ENCODE assay signal across 8 cellular contexts in the genomic region with DNA sequence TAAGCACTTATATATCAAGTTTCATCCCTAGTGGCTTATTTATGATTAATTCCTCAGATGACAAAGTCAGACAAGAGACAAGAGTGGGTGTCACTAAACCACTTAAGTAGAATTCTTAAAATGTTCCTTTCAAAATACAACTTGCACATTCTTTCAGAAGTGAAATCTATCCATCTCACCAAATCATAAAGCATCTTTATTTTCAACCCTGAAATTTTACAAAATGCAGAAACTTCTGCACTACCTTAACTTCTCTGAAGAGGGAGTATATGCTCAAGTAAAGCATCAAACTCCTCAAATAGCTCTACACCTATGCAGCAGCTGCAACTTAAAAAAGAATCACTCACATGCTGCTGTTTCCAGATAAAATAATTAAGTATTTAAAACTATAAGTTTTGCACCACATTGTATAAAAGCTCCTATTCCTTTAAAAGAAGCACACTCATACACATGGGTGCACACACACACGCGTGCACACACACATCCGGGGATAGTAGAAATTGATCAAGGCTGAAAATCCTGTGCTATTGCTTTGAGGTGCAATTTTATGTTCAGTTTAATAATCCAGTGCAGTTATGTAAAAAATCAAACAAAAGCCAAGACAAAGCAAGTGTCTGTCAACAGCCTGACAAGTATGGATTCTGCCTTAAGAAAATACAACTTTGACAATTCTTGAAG.
DNase-seq lines count a peak whose midpoint lies in the region; ATAC-seq, FAIRE-seq and TF ChIP-seq lines count a peak whose summit lies in the region.

No MANE protein-coding gene starts in this region.

- FAIRE-seq in frontal cortex (lab: Jason Lieb, UNC): peak; percentile 81

- DNase-seq in DMS 273 (lab: John Stamatoyannopoulos, UW; ENCODE audit: unreplicated experiment) (peak; percentile 45), DMS 273 treated with DMSO at 0.1 percent for 48 hours (lab: John Stamatoyannopoulos, UW) (no peak), PC-9 (no peak), frontal cortex (ENCODE audit: low spot score in 2 of 2) (no peak), testis (no peak)
- DNase-seq in stimulated activated CD4-positive, alpha-beta T cell treated with anti-CD3 and anti-CD28 coated beads, Interleukin-2, amount 100 ng/mL, for 48 hours: no peak
- DNase-seq in activated T-helper 2 cell treated with anti-CD3 and anti-CD28 coated beads, Interferon-gamma antibody, Interleukin-2, Interleukin-4, amounts not matched to agents 10 μg/mL and 5 μg/mL and 100 μg/mL, durations not matched to agents 14 hours and 24 hours and 36 hours (ENCODE audit: low spot score): no peak

- H3K4me1 ChIP-seq in PC-9 (replicated peaks; ENCODE audit: insufficient read depth) (no peaks in the 10 kb centered on the region), testis (no peaks in the 10 kb centered on the region)

- POLR2A ChIA-PET in PC-9 (lab: Charles Lee; ENCODE audit: unreplicated experiment): no interaction called here

- H3K27ac Mint-ChIP-seq in activated T-helper 2 cell treated with anti-CD3 and anti-CD28 coated beads, Interferon-gamma antibody, Interleukin-2, Interleukin-4, amounts not matched to agents 10 μg/mL and 5 μg/mL and 100 μg/mL, durations not matched to agents 14 hours and 24 hours and 36 hours: no peak overlapping the region

- no TSS peak for BruUV-seq in PC-9 (replicated peaks; lab: Mats Ljungman, UMichigan)

- H3K4me3 ChIP-seq in PC-9: no peak overlapping the region
- H3K4me3 ChIP-seq in testis: no peak overlapping the region

- peak; percentile 66 for TF ChIP-seq CTCF in PC-9 (conservative IDR thresholded peaks at IDR 0.05)
- peak in 2 of 3 experiments; percentile 56 to 58 for TF ChIP-seq CTCF in testis (IDR thresholded peaks at IDR 0.05)

- H2AFZ ChIP-seq in PC-9: no peak overlapping the region

- H4K20me1 ChIP-seq in PC-9 (ENCODE audit: insufficient read depth): no peaks in the 10 kb centered on the region

- intact Hi-C loops in PC-9 (cut with micrococcal nuclease; ENCODE audit: unreplicated experiment) (loop anchor here (5.0 kb wide), 1 partner anchor 524 kb away; no protein-coding TSS in a partner anchor), testis (cut with DNase I; ENCODE audit: low total_unique reads) (no loop called here)
- intact Hi-C loops in activated T-helper 2 cell treated with anti-CD3 and anti-CD28 coated beads, Interferon-gamma antibody, Interleukin-2, Interleukin-4, amounts not matched to agents 10 μg/mL and 5 μg/mL and 100 μg/mL, durations not matched to agents 14 hours and 24 hours and 36 hours (cut with micrococcal nuclease): loop anchor here (2.0 to 10.0 kb wide), 3 partner anchors 71 to 241 kb away; partner anchors contain the start of gene TCF4

- H3K9me3 ChIP-seq in PC-9 (ENCODE audit: insufficient read depth, low read depth) (no peaks in the 10 kb centered on the region), testis (no peaks in the 10 kb centered on the region)

- WGBS in testis, 2 donors: 87 to 92% methylated on average over 3 of the region's 3 CpGs

- H3K36me3 ChIP-seq in PC-9 (ENCODE audit: low read depth): no peaks in the 10 kb centered on the region
- no peaks in the 10 kb centered on the region for H3K36me3 ChIP-seq in testis (ENCODE audit: low read depth, missing control alignments)

- H3K27me3 Mint-ChIP-seq in activated T-helper 2 cell treated with anti-CD3 and anti-CD28 coated beads, Interferon-gamma antibody, Interleukin-2, Interleukin-4, amounts not matched to agents 10 μg/mL and 5 μg/mL and 100 μg/mL, durations not matched to agents 14 hours and 24 hours and 36 hours (ENCODE audit: low read depth): peaks cover 7% of the 10 kb centered on the region

- H3K27ac ChIP-seq in PC-9: no peak overlapping the region
- no peak overlapping the region for H3K27ac ChIP-seq in testis

- no peaks in the 10 kb centered on the region for H3K36me3 Mint-ChIP-seq in activated T-helper 2 cell treated with anti-CD3 and anti-CD28 coated beads, Interferon-gamma antibody, Interleukin-2, Interleukin-4, amounts not matched to agents 10 μg/mL and 5 μg/mL and 100 μg/mL, durations not matched to agents 14 hours and 24 hours and 36 hours (ENCODE audit: low read depth)

- no peaks in the 10 kb centered on the region for H3K9me3 Mint-ChIP-seq in activated T-helper 2 cell treated with anti-CD3 and anti-CD28 coated beads, Interferon-gamma antibody, Interleukin-2, Interleukin-4, amounts not matched to agents 10 μg/mL and 5 μg/mL and 100 μg/mL, durations not matched to agents 14 hours and 24 hours and 36 hours

- no peaks in the 10 kb centered on the region for H3K9me2 ChIP-seq in PC-9 (ENCODE audit: insufficient read depth)

- no peak for TF ChIP-seq POLR2A in testis (IDR thresholded peaks at IDR 0.05)

- H3K79me2 ChIP-seq in PC-9 (ENCODE audit: low read depth): no peaks in the 10 kb centered on the region

- H3F3A ChIP-seq in PC-9 (ENCODE audit: insufficient read depth, low read depth): no peaks in the 10 kb centered on the region

- H3K4me1 Mint-ChIP-seq in activated T-helper 2 cell treated with anti-CD3 and anti-CD28 coated beads, Interferon-gamma antibody, Interleukin-2, Interleukin-4, amounts not matched to agents 10 μg/mL and 5 μg/mL and 100 μg/mL, durations not matched to agents 14 hours and 24 hours and 36 hours (ENCODE audit: low read depth): peaks cover 4% of the 10 kb centered on the region

- H3K4me2 ChIP-seq in PC-9: no peak overlapping the region

- no peaks in the 10 kb centered on the region for H3K27me3 ChIP-seq in PC-9 (ENCODE audit: insufficient read depth, low read depth)
- H3K27me3 ChIP-seq in testis: no peaks in the 10 kb centered on the region

- CTCF ChIA-PET in PC-9 (lab: Charles Lee): no interaction called here

- ATAC-seq in HG02973 (IDR thresholded peaks at IDR 0.05; ENCODE audit: unreplicated experiment): peak; percentile 77

- H3K4me3 Mint-ChIP-seq in activated T-helper 2 cell treated with anti-CD3 and anti-CD28 coated beads, Interferon-gamma antibody, Interleukin-2, Interleukin-4, amounts not matched to agents 10 μg/mL and 5 μg/mL and 100 μg/mL, durations not matched to agents 14 hours and 24 hours and 36 hours (ENCODE audit: low read depth): no peak overlapping the region
